Comparison of ENCODE assay signal across 8 cellular contexts in genomic region chr1:184982002-184982954, GRCh38. TPM values are rescaled to one million over a fixed set of nuclear protein-coding genes. Genes with fewer than 3 reads are reported as not detected.
DNase-seq lines count a peak whose midpoint lies in the region; ATAC-seq and TF ChIP-seq lines count a peak whose summit lies in the region.

No MANE protein-coding gene starts in this region.

- no peaks in the 10 kb centered on the region for H3K9me3 ChIP-seq in parathyroid adenoma (ENCODE audit: control insufficient read depth, low read length)

- H3K9ac ChIP-seq in parathyroid adenoma, result no peak overlapping the region

- TF ChIP-seq CTCF in foreskin keratinocyte (conservative IDR thresholded peaks at IDR 0.05), result peak; percentile 94
- TF ChIP-seq CTCF in parathyroid adenoma (IDR thresholded peaks at IDR 0.05), result peak; percentile 70
- TF ChIP-seq CTCF in type B pancreatic cell (conservative IDR thresholded peaks at IDR 0.05), result peak; percentile 75

- H3K4me3 ChIP-seq in H7 (ENCODE audit: insufficient read depth, low read depth, low read length) (no peak overlapping the region), parathyroid adenoma (ENCODE audit: low read depth, low read length) (no peak overlapping the region)

- peak; percentile 100 for ATAC-seq in activated T-helper 17 cell treated with anti-CD3 and anti-CD28 coated beads, Interleukin-2, amount 50 U/mL, for 72 hours (replicated peaks)
- ATAC-seq in foreskin keratinocyte, result peak; percentile 87

- no peaks in the 10 kb centered on the region for H3K36me3 Mint-ChIP-seq in activated T-helper 17 cell treated with anti-CD3 and anti-CD28 coated beads, Interleukin-2, amount 50 U/mL, for 72 hours (ENCODE audit: low read depth)
- no peaks in the 10 kb centered on the region for H3K36me3 Mint-ChIP-seq in type B pancreatic cell

- H3K27me3 Mint-ChIP-seq in activated T-helper 17 cell treated with anti-CD3 and anti-CD28 coated beads, Interleukin-2, amount 50 U/mL, for 72 hours, result peaks cover 5% of the 10 kb centered on the region
- peaks cover 37% of the 10 kb centered on the region for H3K27me3 Mint-ChIP-seq in type B pancreatic cell

- no peak overlapping the region for H3K27ac Mint-ChIP-seq in activated T-helper 17 cell treated with anti-CD3 and anti-CD28 coated beads, Interleukin-2, amount 50 U/mL, for 72 hours
- H3K27ac Mint-ChIP-seq in type B pancreatic cell, result no peak overlapping the region

- DNase-seq in GF-D8 (lab: John Stamatoyannopoulos, UW), result peak; percentile 78
- DNase-seq in H7, result peak; percentile 66
- DNase-seq in LoVo (ENCODE audit: low spot score), result peak; percentile 52
- DNase-seq in SHP77 treated with DMSO at 0.1 percent for 48 hours (lab: John Stamatoyannopoulos, UW), result peak; percentile 43
- peak in 1 of 2 donors; percentile 51 for DNase-seq in foreskin keratinocyte
- DNase-seq in type B pancreatic cell (ENCODE audit: extremely low spot score, unreplicated experiment), result no peak

- no peaks in the 10 kb centered on the region for H3K9me3 Mint-ChIP-seq in activated T-helper 17 cell treated with anti-CD3 and anti-CD28 coated beads, Interleukin-2, amount 50 U/mL, for 72 hours
- H3K9me3 Mint-ChIP-seq in type B pancreatic cell, result no peaks in the 10 kb centered on the region

- no peaks in the 10 kb centered on the region for H3K4me1 ChIP-seq in foreskin keratinocyte
- H3K4me1 ChIP-seq in parathyroid adenoma, result no peaks in the 10 kb centered on the region

- H3K4me1 Mint-ChIP-seq in activated T-helper 17 cell treated with anti-CD3 and anti-CD28 coated beads, Interleukin-2, amount 50 U/mL, for 72 hours, result no peaks in the 10 kb centered on the region
- H3K4me1 Mint-ChIP-seq in type B pancreatic cell (ENCODE audit: unreplicated experiment), result no peaks in the 10 kb centered on the region

- no peaks in the 10 kb centered on the region for H3K79me2 ChIP-seq in parathyroid adenoma

- H3K36me3 ChIP-seq in H7 (replicated peaks; ENCODE audit: control insufficient read depth, insufficient read depth, low read length) (no peaks in the 10 kb centered on the region), parathyroid adenoma (ENCODE audit: control insufficient read depth, insufficient read depth, low read length) (no peaks in the 10 kb centered on the region)

- H3K27ac ChIP-seq in foreskin keratinocyte (no peak overlapping the region), parathyroid adenoma (no peak overlapping the region)

- no peaks in the 10 kb centered on the region for H3K27me3 ChIP-seq in H7 (ENCODE audit: control insufficient read depth, insufficient read depth, low read length)
- H3K27me3 ChIP-seq in foreskin keratinocyte, result no peaks in the 10 kb centered on the region
- H3K27me3 ChIP-seq in parathyroid adenoma (ENCODE audit: control insufficient read depth, insufficient read depth, low read length), result no peaks in the 10 kb centered on the region

- no peak overlapping the region for H3K4me3 Mint-ChIP-seq in activated T-helper 17 cell treated with anti-CD3 and anti-CD28 coated beads, Interleukin-2, amount 50 U/mL, for 72 hours
- H3K4me3 Mint-ChIP-seq in type B pancreatic cell, result no peak overlapping the region

- no peak overlapping the region for H3K4me2 ChIP-seq in parathyroid adenoma (ENCODE audit: low read length)

- no peak overlapping the region for H2AFZ ChIP-seq in parathyroid adenoma

RNA-seq across cellular contexts. Expression of gene NIBAN1, which starts 8.0 kb away (rescaled TPM):
- 3.6 and 3.8 TPM in 2 replicates for total RNA-seq in H7 (2014; rRNA removed; shearing (Covaris generic))
- total RNA-seq in activated T-helper 17 cell treated with anti-CD3 and anti-CD28 coated beads, Interleukin-2, amount 50 U/mL, for 72 hours, result 10 to 100 TPM; 23.7 to 58.8 TPM
- 22.6 and 28.2 TPM in 2 replicates for total RNA-seq in foreskin keratinocyte
- 4.4 and 6.7 TPM in 2 replicates for polyA plus RNA-seq in foreskin keratinocyte
- total RNA-seq in type B pancreatic cell (ENCODE audit: low replicate concordance), result 3.1 and 3.5 TPM in 2 replicates
